ENCODE assay signal across 8 cellular contexts in the genomic region with DNA sequence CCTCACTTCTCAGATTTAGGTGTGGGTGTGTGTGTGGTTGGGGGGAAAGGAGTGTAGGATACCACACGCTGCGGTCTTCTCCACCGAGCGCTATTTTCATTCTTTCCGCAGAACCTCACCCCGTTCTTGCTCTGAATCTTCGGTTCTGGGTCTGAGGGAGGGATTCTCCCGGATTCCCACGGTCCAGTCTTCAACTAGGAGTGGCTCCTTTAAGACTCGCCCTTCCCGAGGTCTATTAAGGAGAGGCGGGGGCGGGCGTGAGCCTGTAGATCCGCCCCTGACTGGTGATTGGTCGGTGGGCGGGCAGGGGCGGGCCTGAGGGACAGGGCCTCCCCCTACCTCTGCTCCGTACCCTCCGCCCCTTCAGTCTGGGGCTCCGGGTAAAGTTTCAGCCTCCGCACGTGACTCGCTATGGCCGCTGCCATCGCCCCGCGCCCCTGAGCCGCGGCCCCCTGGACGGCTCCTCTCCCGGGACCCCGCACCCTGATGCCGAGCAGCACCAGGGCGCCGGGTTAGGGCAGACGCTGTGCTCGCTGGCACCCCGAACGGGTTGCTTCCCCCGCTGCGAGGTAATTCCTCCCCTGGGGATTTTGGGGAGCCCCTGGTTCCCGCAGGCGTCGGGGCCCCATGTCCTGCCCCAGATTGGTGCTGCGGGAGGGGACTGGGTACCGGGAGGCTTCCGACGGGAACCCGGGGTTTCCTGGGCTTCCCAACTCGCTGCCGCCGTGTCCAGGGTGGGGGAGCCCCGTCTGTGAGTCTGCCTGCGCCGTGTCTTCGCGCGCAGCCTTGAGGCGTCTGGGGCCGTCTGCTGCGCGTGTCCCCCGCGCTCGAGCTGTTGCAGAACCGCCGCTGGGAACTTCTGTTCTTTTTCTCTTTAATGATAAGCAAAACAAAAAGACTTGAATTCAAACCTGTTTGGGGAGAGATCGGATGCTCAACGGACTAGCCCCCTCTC. TPM values are rescaled to one million over a fixed set of nuclear protein-coding genes. Genes with fewer than 3 reads are reported as not detected.
A peak's percentile ranks its signal among the peaks of the same experiment; 100 is the strongest.
DNase-seq lines count a peak whose midpoint lies in the region; ATAC-seq and TF ChIP-seq lines count a peak whose summit lies in the region.

No MANE protein-coding gene starts in this region.

- H3K27me3 ChIP-seq in DND-41 (ENCODE audit: insufficient read depth, low read length, poor library complexity) (no peaks in the 10 kb centered on the region), GM23248 (replicated peaks; ENCODE audit: insufficient read depth) (no peaks in the 10 kb centered on the region), RWPE2 (ENCODE audit: insufficient read depth, poor library complexity, severe bottlenecking) (no peaks in the 10 kb centered on the region)

- H3K9me3 Mint-ChIP-seq in nephron progenitor cell = no peaks in the 10 kb centered on the region
- H3K9me3 Mint-ChIP-seq in stimulated activated naive CD8-positive, alpha-beta T cell treated with anti-CD3 and anti-CD28 coated beads, Interleukin-15, Interleukin-2, amounts not matched to agents 100 ng/mL and 50 ng/mL, for 24 hours = no peaks in the 10 kb centered on the region

- H4K20me1 ChIP-seq in DND-41 (ENCODE audit: insufficient read depth, low read length) (peaks cover 33% of the 10 kb centered on the region), GM23248 (ENCODE audit: insufficient read depth) (no peaks in the 10 kb centered on the region)

- TF ChIP-seq CTCF in DND-41 (IDR thresholded peaks at IDR 0.05; ENCODE audit: borderline replicate concordance, extremely low read depth, low read length, poor library complexity, severe bottlenecking) (no peak), RWPE2 (IDR thresholded peaks at IDR 0.05; ENCODE audit: poor library complexity, severe bottlenecking) (no peak), nephron progenitor cell (IDR thresholded peaks at IDR 0.05) (no peak)

- peak overlapping the region; percentile 99 for H3K27ac Mint-ChIP-seq in nephron progenitor cell
- peak overlapping the region; percentile 94 for H3K27ac Mint-ChIP-seq in stimulated activated naive CD8-positive, alpha-beta T cell treated with anti-CD3 and anti-CD28 coated beads, Interleukin-15, Interleukin-2, amounts not matched to agents 100 ng/mL and 50 ng/mL, for 24 hours

- in situ Hi-C loops in GM23248 (cut with MboI) = no loop called here

- H3K36me3 ChIP-seq in DND-41 (ENCODE audit: insufficient read depth, low read length) = no peaks in the 10 kb centered on the region
- no peaks in the 10 kb centered on the region for H3K36me3 ChIP-seq in GM23248 (ENCODE audit: low read depth)
- no peaks in the 10 kb centered on the region for H3K36me3 ChIP-seq in RWPE2 (ENCODE audit: low read depth)

- H3K4me1 Mint-ChIP-seq in nephron progenitor cell = peaks cover 61% of the 10 kb centered on the region
- H3K4me1 Mint-ChIP-seq in stimulated activated naive CD8-positive, alpha-beta T cell treated with anti-CD3 and anti-CD28 coated beads, Interleukin-15, Interleukin-2, amounts not matched to agents 100 ng/mL and 50 ng/mL, for 24 hours (ENCODE audit: low read depth) = peaks cover 91% of the 10 kb centered on the region

- no peaks in the 10 kb centered on the region for H3K36me3 Mint-ChIP-seq in nephron progenitor cell (ENCODE audit: low read depth)
- H3K36me3 Mint-ChIP-seq in stimulated activated naive CD8-positive, alpha-beta T cell treated with anti-CD3 and anti-CD28 coated beads, Interleukin-15, Interleukin-2, amounts not matched to agents 100 ng/mL and 50 ng/mL, for 24 hours (ENCODE audit: low read depth) = peaks cover 6% of the 10 kb centered on the region

- no peaks in the 10 kb centered on the region for H3K9me2 ChIP-seq in GM23248 (ENCODE audit: insufficient read depth)

- H3K9ac ChIP-seq in DND-41 (ENCODE audit: low read depth, low read length) (peak overlapping the region; percentile 74), GM23248 (peak overlapping the region; percentile 96)

- peak; percentile 84 for ATAC-seq in DND-41 (ENCODE audit: insufficient read depth, low read depth)
- peak; percentile 73 for ATAC-seq in RWPE2 (ENCODE audit: low read depth)

- no peaks in the 10 kb centered on the region for H3K9me3 ChIP-seq in DND-41 (ENCODE audit: insufficient read depth, low read length, severe bottlenecking)
- no peaks in the 10 kb centered on the region for H3K9me3 ChIP-seq in GM23248 (ENCODE audit: low read depth)
- H3K9me3 ChIP-seq in RWPE2 (ENCODE audit: severe bottlenecking) = no peaks in the 10 kb centered on the region

- H3K4me1 ChIP-seq in DND-41 (ENCODE audit: insufficient read depth, low read length) (peaks cover 60% of the 10 kb centered on the region), GM23248 (ENCODE audit: insufficient read depth) (peaks cover 69% of the 10 kb centered on the region), RWPE2 (ENCODE audit: insufficient read depth, poor library complexity, severe bottlenecking) (peaks cover 67% of the 10 kb centered on the region)

- H3K79me2 ChIP-seq in DND-41 (ENCODE audit: insufficient read depth, low read length) (peaks cover 7% of the 10 kb centered on the region), GM23248 (ENCODE audit: insufficient read depth) (peaks cover 51% of the 10 kb centered on the region)

- peaks cover 15% of the 10 kb centered on the region for H3K27me3 Mint-ChIP-seq in nephron progenitor cell (ENCODE audit: low read depth, poor library complexity)
- peaks cover 3% of the 10 kb centered on the region for H3K27me3 Mint-ChIP-seq in stimulated activated naive CD8-positive, alpha-beta T cell treated with anti-CD3 and anti-CD28 coated beads, Interleukin-15, Interleukin-2, amounts not matched to agents 100 ng/mL and 50 ng/mL, for 24 hours

- WGBS in GM23248 (ENCODE audit: low coverage in 1 of 2, low lambda C conversion rate in 2 of 2, missing lambda C conversion rate in 2 of 2), 2 experiments = 1 to 3% methylated on average over 51 to 68 of the region's 70 CpGs

- peak overlapping the region; percentile 92 for H3K4me3 Mint-ChIP-seq in nephron progenitor cell
- H3K4me3 Mint-ChIP-seq in stimulated activated naive CD8-positive, alpha-beta T cell treated with anti-CD3 and anti-CD28 coated beads, Interleukin-15, Interleukin-2, amounts not matched to agents 100 ng/mL and 50 ng/mL, for 24 hours = peak overlapping the region; percentile 87

- DNase-seq in DND-41 (peak; percentile 93), GM23248 (peak; percentile 100), LoVo (ENCODE audit: low spot score) (peak; percentile 93), RWPE2 (ENCODE audit: low spot score) (peak; percentile 94), fibroblast of the conjunctiva (ENCODE audit: low read depth) (peak; percentile 92), nephron progenitor cell (peak; percentile 93)
- peak; percentile 91 for DNase-seq in activated effector memory CD4-positive, alpha-beta T cell treated with Interleukin-2 at 50 U/mL for 16 hours

- peak overlapping the region; percentile 64 for H3K27ac ChIP-seq in DND-41 (ENCODE audit: low read length)
- peak overlapping the region; percentile 95 for H3K27ac ChIP-seq in GM23248
- H3K27ac ChIP-seq in RWPE2 (ENCODE audit: poor library complexity, severe bottlenecking) = peak overlapping the region; percentile 97

- peaks cover 12% of the 10 kb centered on the region for H3F3A ChIP-seq in GM23248 (ENCODE audit: insufficient read depth)

- H2AFZ ChIP-seq in DND-41 (ENCODE audit: low read depth, low read length) = peak overlapping the region; percentile 88
- H2AFZ ChIP-seq in GM23248 = peak overlapping the region; percentile 42; the same call in 1 of the 2 replicates

- H3K4me2 ChIP-seq in DND-41 (ENCODE audit: insufficient read depth, low read length) (peak overlapping the region; percentile 80), GM23248 (ENCODE audit: unreplicated experiment) (peak overlapping the region; percentile 79)

- peak overlapping the region; percentile 51 to 72; a peak in 3 of 4 replicates for H3K4me3 ChIP-seq in DND-41 (ENCODE audit: low read depth in 1 of 2, low read length in 2 of 2)
- peak overlapping the region; percentile 83 for H3K4me3 ChIP-seq in GM23248
- H3K4me3 ChIP-seq in RWPE2 (ENCODE audit: severe bottlenecking) = peak overlapping the region; percentile 91

RNA-seq across cellular contexts. Expression of a gene that starts 9.2 kb away (rescaled TPM):
- 32.2 and 38.9 TPM in 2 replicates for total RNA-seq in GM23248 (2014; rRNA removed; shearing (Covaris generic))
- polyA plus RNA-seq in GM23248 (2016; fragmentation: Nextera tagmentation; extraction: Ambion mirVana) = 23.7 and 24.5 TPM in 2 replicates

RNA-seq across cellular contexts. Expression of a gene that starts 30.5 kb away (rescaled TPM):
- 12.4 and 13.4 TPM in 2 replicates for total RNA-seq in GM23248 (2014; rRNA removed; shearing (Covaris generic))
- 8.8 and 9.8 TPM in 2 replicates for polyA plus RNA-seq in GM23248 (2016; fragmentation: Nextera tagmentation; extraction: Ambion mirVana)

RNA-seq across cellular contexts. Expression of a gene that starts 46.4 kb away (rescaled TPM):
- total RNA-seq in GM23248 (2014; rRNA removed; shearing (Covaris generic)) = 1.2 TPM in 1 of 2 replicates, not detected in the other
- 1.3 and 2.0 TPM in 2 replicates for polyA plus RNA-seq in GM23248 (2016; fragmentation: Nextera tagmentation; extraction: Ambion mirVana)

Comparison
In these comparisons a context has a peak if more than half of its experiments do, and no peak if none do; other contexts are left out.
1. Peak in every context shown above with its lines: DNase-seq, ATAC-seq, H3K4me3 ChIP-seq and H3K27ac ChIP-seq.